ENCODE assay signal across 9 cellular contexts in genomic region chr4:184168406-184169019, GRCh38. TPM values are rescaled to one million over a fixed set of nuclear protein-coding genes. Genes with fewer than 3 reads are reported as not detected.
DNase-seq lines count a peak whose midpoint lies in the region; ATAC-seq and TF ChIP-seq lines count a peak whose summit lies in the region.
"Had no signal": no experiment of that assay in that cellular context is flagged by ENCODE, and none has a peak within 500 bp of the region (broad histone marks: within the 10 kb centered on the region; RNA-seq: fewer than 3 reads in every experiment).

No MANE protein-coding gene starts in this region.

- peak; percentile 78 for ATAC-seq in HG02798 (IDR thresholded peaks at IDR 0.05; ENCODE audit: poor library complexity, unreplicated experiment)
- peak; percentile 96 for ATAC-seq in activated CD8-positive, alpha-beta T cell treated with anti-CD3 and anti-CD28 coated beads, Interleukin-2, amount 10 ng/mL, durations not matched to agents 7 days and 5 days

- H3K27ac ChIP-seq in endodermal cell (ENCODE audit: low read depth, low read length), result no peak overlapping the region
- H3K27ac ChIP-seq: BLaER1 had no signal

- no peak overlapping the region for H3K4me3 Mint-ChIP-seq in activated CD8-positive, alpha-beta T cell treated with anti-CD3 and anti-CD28 coated beads, Interleukin-2, amount 10 ng/mL, durations not matched to agents 7 days and 5 days
- H3K4me3 Mint-ChIP-seq in endodermal cell (peak overlapping the region; percentile 32), mesothelial cell of epicardium (peak overlapping the region; percentile 39)

- no peaks in the 10 kb centered on the region for H3K36me3 ChIP-seq in endodermal cell (ENCODE audit: control insufficient read depth, insufficient read depth, low read length)
- H3K36me3 ChIP-seq: BLaER1 had no signal

- H3K27me3 Mint-ChIP-seq in activated CD8-positive, alpha-beta T cell treated with anti-CD3 and anti-CD28 coated beads, Interleukin-2, amount 10 ng/mL, durations not matched to agents 7 days and 5 days (ENCODE audit: low read depth), result peaks cover 47% of the 10 kb centered on the region
- peaks cover 42% of the 10 kb centered on the region for H3K27me3 Mint-ChIP-seq in endodermal cell (ENCODE audit: insufficient read depth)
- H3K27me3 Mint-ChIP-seq in mesothelial cell of epicardium (ENCODE audit: low read depth), result no peaks in the 10 kb centered on the region

- no peak overlapping the region for H3K9ac ChIP-seq in endodermal cell (ENCODE audit: extremely low read depth, low read length, poor library complexity, severe bottlenecking)
- H3K9ac ChIP-seq: BLaER1 had no signal

- DNase-seq in DMS79 treated with DMSO at 0.1 percent for 48 hours (lab: John Stamatoyannopoulos, UW), result peak; percentile 3
- no peak for DNase-seq in DMS79 (lab: John Stamatoyannopoulos, UW)
- peak; percentile 2 for DNase-seq in NCI-H2196 treated with DMSO at 0.1 percent for 48 hours (lab: John Stamatoyannopoulos, UW; ENCODE audit: unreplicated experiment)
- DNase-seq in activated CD8-positive, alpha-beta T cell treated with anti-CD3 and anti-CD28 coated beads, Interleukin-2, amount 10 ng/mL, durations not matched to agents 7 days and 5 days, result peak; percentile 66
- peak; percentile 95 for DNase-seq in endodermal cell
- DNase-seq in mesothelial cell of epicardium (ENCODE audit: low spot score in 2 of 2, unreplicated experiment in 2 of 2), result peak; percentile 69 to 87
- DNase-seq in stimulated activated CD8-positive, alpha-beta memory T cell treated with anti-CD3 and anti-CD28 coated beads, Interleukin-4, amount 100 ng/mL, for 24 hours (ENCODE audit: low read depth), result peak; percentile 41

- no peaks in the 10 kb centered on the region for H3K9me3 ChIP-seq in endodermal cell (ENCODE audit: control insufficient read depth, low read length)
- H3K9me3 ChIP-seq: BLaER1 had no signal

- peaks cover 9% of the 10 kb centered on the region for H3K4me1 Mint-ChIP-seq in activated CD8-positive, alpha-beta T cell treated with anti-CD3 and anti-CD28 coated beads, Interleukin-2, amount 10 ng/mL, durations not matched to agents 7 days and 5 days (ENCODE audit: low read depth)
- H3K4me1 Mint-ChIP-seq in endodermal cell (peaks cover 19% of the 10 kb centered on the region), mesothelial cell of epicardium (peaks cover 50% of the 10 kb centered on the region)

- H3K4me3 ChIP-seq in endodermal cell (ENCODE audit: low read length), result no peak overlapping the region
- H3K4me3 ChIP-seq: BLaER1 had no signal

- H3K36me3 Mint-ChIP-seq in activated CD8-positive, alpha-beta T cell treated with anti-CD3 and anti-CD28 coated beads, Interleukin-2, amount 10 ng/mL, durations not matched to agents 7 days and 5 days (ENCODE audit: low read depth), result no peaks in the 10 kb centered on the region
- H3K36me3 Mint-ChIP-seq in endodermal cell (ENCODE audit: low read depth) (no peaks in the 10 kb centered on the region), mesothelial cell of epicardium (no peaks in the 10 kb centered on the region)

- CTCF ChIA-PET in activated CD8-positive, alpha-beta T cell treated with anti-CD3 and anti-CD28 coated beads, Interleukin-2, amount 10 ng/mL, durations not matched to agents 7 days and 5 days (lab: Charles Lee), result interaction anchor here (1.1 to 4.2 kb wide), 6 partner anchors 10 to 84 kb away, joined by 3 to 15 read pairs (median 4); no protein-coding TSS in a partner anchor

- peak; percentile 98 for TF ChIP-seq CTCF in endodermal cell (conservative IDR thresholded peaks at IDR 0.05)
- TF ChIP-seq CTCF in mesothelial cell of epicardium (IDR thresholded peaks at IDR 0.05; ENCODE audit: unreplicated experiment), result peak; percentile 92

- H3K27me3 ChIP-seq in endodermal cell (ENCODE audit: control insufficient read depth, insufficient read depth, low read length, poor library complexity, severe bottlenecking), result peaks cover 25% of the 10 kb centered on the region

- H3K9me3 Mint-ChIP-seq in activated CD8-positive, alpha-beta T cell treated with anti-CD3 and anti-CD28 coated beads, Interleukin-2, amount 10 ng/mL, durations not matched to agents 7 days and 5 days (ENCODE audit: insufficient read depth), result no peaks in the 10 kb centered on the region
- H3K9me3 Mint-ChIP-seq in endodermal cell (no peaks in the 10 kb centered on the region), mesothelial cell of epicardium (no peaks in the 10 kb centered on the region)

- WGBS in endodermal cell (ENCODE audit: insufficient coverage in 1 of 2, insufficient read length in 1 of 2), 2 experiments, result 22 to 30% methylated on average over 11 to 33 of the region's 33 CpGs

- POLR2A ChIA-PET in activated CD8-positive, alpha-beta T cell treated with anti-CD3 and anti-CD28 coated beads, Interleukin-2, amount 10 ng/mL, durations not matched to agents 7 days and 5 days (lab: Charles Lee), result no interaction called here

- no peak overlapping the region for H3K27ac Mint-ChIP-seq in activated CD8-positive, alpha-beta T cell treated with anti-CD3 and anti-CD28 coated beads, Interleukin-2, amount 10 ng/mL, durations not matched to agents 7 days and 5 days
- H3K27ac Mint-ChIP-seq in endodermal cell (no peak overlapping the region), mesothelial cell of epicardium (peak overlapping the region; percentile 12)

- H3K4me1 ChIP-seq in endodermal cell (ENCODE audit: control insufficient read depth, insufficient read depth, low read length), result no peaks in the 10 kb centered on the region
- H3K4me1 ChIP-seq: BLaER1 had no signal

RNA-seq across cellular contexts. Expression of gene ENPP6, which starts 49.2 kb away (rescaled TPM):
- total RNA-seq in activated CD8-positive, alpha-beta T cell treated with anti-CD3 and anti-CD28 coated beads, Interleukin-2, amount 10 ng/mL, durations not matched to agents 7 days and 5 days, result under 1 TPM; 0.18 to 0.87 TPM
- under 1 TPM in 1 of 2 donors, not detected in 1; 0.07 TPM for total RNA-seq in endodermal cell
- 0.11 TPM for polyA plus RNA-seq in endodermal cell (2013, experiment 1 of 2)
- polyA plus RNA-seq in endodermal cell (2013, experiment 2 of 2), result not detected
- total RNA-seq in mesothelial cell of epicardium, result 0.11 to 0.38 TPM (median 0.22 TPM) in 3 replicates
